34 cellular contexts compared by ENCODE assay signal in the genomic region with DNA sequence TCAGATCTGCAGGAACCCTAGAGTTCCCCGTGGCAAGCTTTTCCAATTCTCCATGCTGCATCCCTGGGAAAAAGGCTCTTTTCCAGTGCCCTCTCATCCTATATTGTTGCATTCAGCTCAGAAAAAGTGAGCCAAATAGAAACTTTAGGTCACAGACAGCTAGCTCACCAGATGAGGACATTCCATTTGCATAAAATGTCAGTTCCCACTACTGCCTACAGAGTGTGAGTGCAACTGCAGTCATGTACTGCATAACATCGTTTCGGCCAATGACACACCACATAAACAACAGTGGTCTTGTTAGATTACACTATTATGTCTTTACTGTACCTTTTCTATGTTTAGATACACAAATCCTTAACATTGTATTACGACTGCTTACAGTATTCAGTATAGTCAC. TPM values are rescaled to one million over a fixed set of nuclear protein-coding genes. Genes with fewer than 3 reads are reported as not detected.
DNase-seq lines count a peak whose midpoint lies in the region; ATAC-seq and TF ChIP-seq lines count a peak whose summit lies in the region.
"Had no signal": no experiment of that assay in that cellular context is flagged by ENCODE, and none has a peak within 500 bp of the region (broad histone marks: within the 10 kb centered on the region; RNA-seq: fewer than 3 reads in every experiment).

No MANE protein-coding gene starts in this region.

- H2AFZ ChIP-seq in OCI-LY3 (ENCODE audit: low read depth, low read length), result 0 out of 2 replicates have a peak overlapping the region, but pooled peaks have one; percentile 22

- H3K4me2 ChIP-seq in OCI-LY3 (ENCODE audit: low read length), result peak overlapping the region; percentile 76

- H3K4me3 ChIP-seq in OCI-LY3 (ENCODE audit: low read length) (peak overlapping the region; percentile 46), upper lobe of right lung (no peak overlapping the region), Peyer's patch (no peak overlapping the region)
- H3K4me3 ChIP-seq: esophagus squamous epithelium, heart left ventricle, spleen, uterus had no signal

- DNase-seq in upper lobe of right lung (no peak), left ventricle myocardium superior (no peak), Peyer's patch (no peak), T-helper 2 cell (no peak)
- DNase-seq: activated CD4-positive, alpha-beta T cell treated with anti-CD3 and anti-CD28 coated beads, Interleukin-2, amount 10 ng/mL, durations not matched to agents 24 days and 14 days; activated CD8-positive, alpha-beta memory T cell treated with anti-CD3 and anti-CD28 coated beads for 24 hours; activated T-cell treated with anti-CD3 and anti-CD28 coated beads for 4 hours; amygdala; brain microvascular endothelial cell; cerebellar nuclear complex; esophagus squamous epithelium; foreskin keratinocyte; heart left ventricle; MM.1S; NCI-H2029; NCI-H446; NCI-H748 treated with DMSO at 0.1 percent for 48 hours; right cardiac atrium; SIG-M5; spleen; stimulated activated CD4-positive, alpha-beta T cell treated with anti-CD3 and anti-CD28 coated beads, Interleukin-2, amount 100 ng/mL, for 24 hours; stimulated activated CD8-positive, alpha-beta memory T cell treated with anti-CD3 and anti-CD28 coated beads, Interleukin-4, amount 100 ng/mL, for 48 hours; stimulated activated naive CD8-positive, alpha-beta T cell treated with anti-CD3 and anti-CD28 coated beads, Interleukin-15, amount 100 ng/mL, for 72 hours; T-helper 9 cell; uterus; WERI-Rb-1 had no signal

- intact Hi-C loops in upper lobe of right lung (cut with DNase I), result no loop called here
- intact Hi-C loops in left ventricle myocardium superior (cut with micrococcal nuclease), result no loop called here

- TF ChIP-seq CTCF in OCI-LY3 (IDR thresholded peaks at IDR 0.05; ENCODE audit: low read depth, low read length) (no peak), upper lobe of right lung (IDR thresholded peaks at IDR 0.05) (no peak), Peyer's patch (IDR thresholded peaks at IDR 0.05) (no peak)

- no peaks in the 10 kb centered on the region for H3K27me3 ChIP-seq in OCI-LY3 (ENCODE audit: low read depth, low read length)
- H3K27me3 ChIP-seq in upper lobe of right lung, result no peaks in the 10 kb centered on the region
- H3K27me3 ChIP-seq in Peyer's patch, result no peaks in the 10 kb centered on the region
- H3K27me3 ChIP-seq: brain microvascular endothelial cell, esophagus squamous epithelium, uterus had no signal

- H3K4me1 ChIP-seq in OCI-LY3 (ENCODE audit: low read length) (peaks cover 12% of the 10 kb centered on the region), upper lobe of right lung (no peaks in the 10 kb centered on the region), Peyer's patch (no peaks in the 10 kb centered on the region)
- H3K4me1 ChIP-seq: esophagus squamous epithelium, foreskin keratinocyte, heart left ventricle, spleen, uterus had no signal

- peak; percentile 79 for ATAC-seq in GM18519 (IDR thresholded peaks at IDR 0.05; ENCODE audit: low FRiP score, unreplicated experiment)
- peak; percentile 48 for ATAC-seq in GM21367 (IDR thresholded peaks at IDR 0.05; ENCODE audit: unreplicated experiment)
- ATAC-seq in HG02885 (IDR thresholded peaks at IDR 0.05; ENCODE audit: poor library complexity, unreplicated experiment), result peak; percentile 59
- no peak for ATAC-seq in upper lobe of right lung
- no peak for ATAC-seq in left ventricle myocardium superior
- ATAC-seq: activated naive CD4-positive, alpha-beta T cell treated with anti-CD3 and anti-CD28 coated beads, Interleukin-2, amount 50 U/mL, for 72 hours; foreskin keratinocyte; heart left ventricle; right cardiac atrium; stimulated activated naive CD8-positive, alpha-beta T cell treated with anti-CD3 and anti-CD28 coated beads, Interleukin-15, amount 100 ng/mL, for 72 hours had no signal

- no peaks in the 10 kb centered on the region for H3K79me2 ChIP-seq in OCI-LY3 (ENCODE audit: low read length)

- H3K9ac ChIP-seq in OCI-LY3 (ENCODE audit: low read length), result peak overlapping the region; percentile 12; the same call in 1 of the 2 replicates

- H3K27ac ChIP-seq in OCI-LY3 (ENCODE audit: low read length), result no peak overlapping the region
- no peak overlapping the region for H3K27ac ChIP-seq in upper lobe of right lung
- H3K27ac ChIP-seq in Peyer's patch, result no peak overlapping the region
- H3K27ac ChIP-seq: brain microvascular endothelial cell, esophagus squamous epithelium, foreskin keratinocyte, heart left ventricle, spleen, uterus, WERI-Rb-1 had no signal

- no peak for TF ChIP-seq POLR2A in Peyer's patch (IDR thresholded peaks at IDR 0.05)

- H4K20me1 ChIP-seq in OCI-LY3 (ENCODE audit: insufficient read depth, low read length), result no peaks in the 10 kb centered on the region

- H3K36me3 ChIP-seq in OCI-LY3 (replicated peaks; ENCODE audit: low read depth, low read length), result no peaks in the 10 kb centered on the region
- no peaks in the 10 kb centered on the region for H3K36me3 ChIP-seq in upper lobe of right lung
- H3K36me3 ChIP-seq in Peyer's patch, result no peaks in the 10 kb centered on the region
- H3K36me3 ChIP-seq: brain microvascular endothelial cell, esophagus squamous epithelium, heart left ventricle, spleen, uterus, WERI-Rb-1 had no signal

- no peaks in the 10 kb centered on the region for H3K9me3 ChIP-seq in OCI-LY3 (ENCODE audit: insufficient read depth, low read length)
- no peaks in the 10 kb centered on the region for H3K9me3 ChIP-seq in upper lobe of right lung
- H3K9me3 ChIP-seq in Peyer's patch, result no peaks in the 10 kb centered on the region
- H3K9me3 ChIP-seq: esophagus squamous epithelium, heart left ventricle, spleen, uterus had no signal

RNA-seq across cellular contexts. Expression of a gene that starts 8.6 kb away (rescaled TPM):
- not detected for total RNA-seq in upper lobe of right lung
- total RNA-seq in left ventricle myocardium superior, result not detected
- total RNA-seq in Peyer's patch, result not detected
- total RNA-seq: activated CD4-positive, alpha-beta T cell treated with anti-CD3 and anti-CD28 coated beads, Interleukin-2, amount 10 ng/mL, durations not matched to agents 24 days and 14 days; activated naive CD4-positive, alpha-beta T cell treated with anti-CD3 and anti-CD28 coated beads, Interleukin-2, amount 50 U/mL, for 72 hours; dermis microvascular lymphatic vessel endothelial cell; esophagus squamous epithelium; foreskin keratinocyte; heart left ventricle; lower leg skin; posterior vena cava; right cardiac atrium; spleen had no signal

Comparison
In these comparisons a context has a peak if more than half of its experiments do, and no peak if none do; other contexts are left out.
1. ATAC-seq: peak in GM18519 (single experiment), GM21367 (single experiment) and HG02885 (single experiment); none in upper lobe of right lung (single experiment) and left ventricle myocardium superior (single experiment).